8 cellular contexts compared by ENCODE assay signal in genomic region chr9:120730661-120731514, GRCh38. TPM values are rescaled to one million over a fixed set of nuclear protein-coding genes. Genes with fewer than 3 reads are reported as not detected.
DNase-seq lines count a peak whose midpoint lies in the region; ATAC-seq and TF ChIP-seq lines count a peak whose summit lies in the region.
"Had no signal": no experiment of that assay in that cellular context is flagged by ENCODE, and none has a peak within 500 bp of the region (broad histone marks: within the 10 kb centered on the region; RNA-seq: fewer than 3 reads in every experiment).

No MANE protein-coding gene starts in this region.

- H3K9me3 ChIP-seq in right cardiac atrium (ENCODE audit: control insufficient read depth, low read length): no peaks in the 10 kb centered on the region
- no peaks in the 10 kb centered on the region for H3K9me3 ChIP-seq in tibial artery

- peaks cover 4% of the 10 kb centered on the region; the same call in 1 of the 2 replicates for H3K27me3 Mint-ChIP-seq in HFFc6 (ENCODE audit: insufficient read depth)
- no peaks in the 10 kb centered on the region for H3K27me3 Mint-ChIP-seq in activated T-helper 17 cell treated with anti-CD3 and anti-CD28 coated beads, Interleukin-2, amount 50 U/mL, for 72 hours

- H3K4me3 ChIP-seq in right cardiac atrium (ENCODE audit: low read length): no peak overlapping the region
- no peak overlapping the region for H3K4me3 ChIP-seq in tibial artery
- H3K4me3 ChIP-seq: SK-N-MC had no signal

- TF ChIP-seq CTCF in HFFc6 (IDR thresholded peaks at IDR 0.05): no peak
- TF ChIP-seq CTCF in tibial artery (IDR thresholded peaks at IDR 0.05): no peak

- intact Hi-C loops in right cardiac atrium (cut with DNase I): no loop called here
- intact Hi-C loops in tibial artery (cut with DNase I; ENCODE audit: low total_unique reads): no loop called here

- H3K4me1 Mint-ChIP-seq in HFFc6 (ENCODE audit: low read depth): peaks cover 39% of the 10 kb centered on the region
- peaks cover 5% of the 10 kb centered on the region for H3K4me1 Mint-ChIP-seq in activated T-helper 17 cell treated with anti-CD3 and anti-CD28 coated beads, Interleukin-2, amount 50 U/mL, for 72 hours

- WGBS in right cardiac atrium: 64% methylated on average over 7 of the region's 7 CpGs

- H3K27me3 ChIP-seq in right cardiac atrium (ENCODE audit: control insufficient read depth, insufficient read depth): no peaks in the 10 kb centered on the region
- H3K27me3 ChIP-seq in tibial artery: no peaks in the 10 kb centered on the region

- no peak overlapping the region for H3K4me3 Mint-ChIP-seq in HFFc6
- no peak overlapping the region for H3K4me3 Mint-ChIP-seq in activated T-helper 17 cell treated with anti-CD3 and anti-CD28 coated beads, Interleukin-2, amount 50 U/mL, for 72 hours

- H3K4me1 ChIP-seq in right cardiac atrium (ENCODE audit: control insufficient read depth, insufficient read depth, low read length): peaks cover 4% of the 10 kb centered on the region
- H3K4me1 ChIP-seq in tibial artery: peaks cover 0 to 65% (median 37%) of the 10 kb centered on the region in 4 donors

- no peaks in the 10 kb centered on the region for H3K36me3 ChIP-seq in tibial artery

- no peaks in the 10 kb centered on the region for H3K9me3 Mint-ChIP-seq in HFFc6
- no peaks in the 10 kb centered on the region for H3K9me3 Mint-ChIP-seq in activated T-helper 17 cell treated with anti-CD3 and anti-CD28 coated beads, Interleukin-2, amount 50 U/mL, for 72 hours

- no peaks in the 10 kb centered on the region for H3K36me3 Mint-ChIP-seq in HFFc6 (ENCODE audit: low read depth)
- H3K36me3 Mint-ChIP-seq in activated T-helper 17 cell treated with anti-CD3 and anti-CD28 coated beads, Interleukin-2, amount 50 U/mL, for 72 hours (ENCODE audit: low read depth): no peaks in the 10 kb centered on the region

- H3K27ac Mint-ChIP-seq in HFFc6: no peak overlapping the region; the same call in 1 of the 2 replicates
- peak overlapping the region; percentile 1 for H3K27ac Mint-ChIP-seq in activated T-helper 17 cell treated with anti-CD3 and anti-CD28 coated beads, Interleukin-2, amount 50 U/mL, for 72 hours

- peak; percentile 80 for DNase-seq in HFFc6
- peak in 1 of 3 donors; percentile 71 for DNase-seq in right cardiac atrium
- peak; percentile 64 to 78 for DNase-seq in tibial artery
- no peak for DNase-seq in UCSD-AML1 (lab: John Stamatoyannopoulos, UW; ENCODE audit: unreplicated experiment)
- no peak for DNase-seq in caudate nucleus (lab: John Stamatoyannopoulos, UW)

- no peak overlapping the region for H3K27ac ChIP-seq in right cardiac atrium (ENCODE audit: low read length)
- peak overlapping the region; percentile 73 to 79 for H3K27ac ChIP-seq in tibial artery
- no peak overlapping the region for H3K27ac ChIP-seq in caudate nucleus (ENCODE audit: low read depth, low read length)
- H3K27ac ChIP-seq: SK-N-MC had no signal

- no peak for ATAC-seq in activated T-helper 17 cell treated with anti-CD3 and anti-CD28 coated beads, Interleukin-2, amount 50 U/mL, for 72 hours (replicated peaks)
- ATAC-seq in right cardiac atrium: peak; percentile 31 to 70
- no peak for ATAC-seq in HG02852 (IDR thresholded peaks at IDR 0.05; ENCODE audit: unreplicated experiment)

RNA-seq across cellular contexts. Expression of gene MEGF9, which starts 16.6 kb away (rescaled TPM):
- total RNA-seq in HFFc6 (2021; fragmentation: NEBNext Ultra II Directional; extraction: Animal tissue kit (Norgen Biotek cat#: 25700)): 1 to 10 TPM; 5.1 to 9.8 (median 8.8) TPM
- 1 to 10 TPM; 3.3 to 4.1 TPM for total RNA-seq in activated T-helper 17 cell treated with anti-CD3 and anti-CD28 coated beads, Interleukin-2, amount 50 U/mL, for 72 hours
- total RNA-seq in right cardiac atrium: 10 to 100 TPM; 11.5 to 15.1 (median 13.7) TPM
- polyA plus RNA-seq in right cardiac atrium: 6.2 TPM

Comparison
In these comparisons a context has a peak if more than half of its experiments do, and no peak if none do; other contexts are left out.
1. DNase-seq: peak in HFFc6 (single experiment) and tibial artery (2 of 2); none in UCSD-AML1 (single experiment) and caudate nucleus (0 of 61).
2. ATAC-seq: peak in right cardiac atrium (2 of 2); none in activated T-helper 17 cell treated with anti-CD3 and anti-CD28 coated beads, Interleukin-2, amount 50 U/mL, for 72 hours (single experiment) and HG02852 (single experiment).
3. H3K27ac ChIP-seq: peak in tibial artery (2 of 2); none in right cardiac atrium (single experiment) and caudate nucleus (single experiment).